In genomic region chr11:67437082-67437821, GRCh38 we compare ENCODE assay signal across 8 cellular contexts. TPM values are rescaled to one million over a fixed set of nuclear protein-coding genes. Genes with fewer than 3 reads are reported as not detected.
DNase-seq lines count a peak whose midpoint lies in the region; ATAC-seq lines count a peak whose summit lies in the region.

PTPRCAP (minus strand) TSS chr11:67437682; CDS start chr11:67437619, 63 bp downstream.

- no peaks in the 10 kb centered on the region for H3K9me3 Mint-ChIP-seq in stimulated activated naive CD8-positive, alpha-beta T cell treated with anti-CD3 and anti-CD28 coated beads, Interleukin-15, Interleukin-2, amounts not matched to agents 100 ng/mL and 50 ng/mL, for 24 hours

- H3K4me1 Mint-ChIP-seq in stimulated activated naive CD8-positive, alpha-beta T cell treated with anti-CD3 and anti-CD28 coated beads, Interleukin-15, Interleukin-2, amounts not matched to agents 100 ng/mL and 50 ng/mL, for 24 hours (ENCODE audit: low read depth): peaks cover 73% of the 10 kb centered on the region

- DNase-seq in left cardiac atrium (peak; percentile 41), cardiac septum (ENCODE audit: low spot score) (no peak), left colon (peak in 1 of 2 donors; percentile 69), NCI-H1930 (lab: John Stamatoyannopoulos, UW) (no peak), DMS153 treated with DMSO at 0.1 percent for 48 hours (lab: John Stamatoyannopoulos, UW; ENCODE audit: unreplicated experiment) (no peak), NCI-H146 (lab: John Stamatoyannopoulos, UW) (no peak)
- DNase-seq in activated CD8-positive, alpha-beta memory T cell treated with anti-CD3 and anti-CD28 coated beads for 24 hours: peak; percentile 90

- H3K36me3 Mint-ChIP-seq in stimulated activated naive CD8-positive, alpha-beta T cell treated with anti-CD3 and anti-CD28 coated beads, Interleukin-15, Interleukin-2, amounts not matched to agents 100 ng/mL and 50 ng/mL, for 24 hours (ENCODE audit: low read depth): peaks cover 23% of the 10 kb centered on the region

- intact Hi-C loops in left cardiac atrium (cut with DNase I): no loop called here
- intact Hi-C loops in cardiac septum (cut with DNase I): no loop called here
- intact Hi-C loops in left colon (cut with DNase I, micrococcal nuclease): no loop called here

- ATAC-seq in left cardiac atrium: peak; percentile 10 to 36
- peak; percentile 12 for ATAC-seq in left colon

- peak within 1 kb of the TSS; percentile 91 for H3K4me3 Mint-ChIP-seq in stimulated activated naive CD8-positive, alpha-beta T cell treated with anti-CD3 and anti-CD28 coated beads, Interleukin-15, Interleukin-2, amounts not matched to agents 100 ng/mL and 50 ng/mL, for 24 hours

- H3K27ac Mint-ChIP-seq in stimulated activated naive CD8-positive, alpha-beta T cell treated with anti-CD3 and anti-CD28 coated beads, Interleukin-15, Interleukin-2, amounts not matched to agents 100 ng/mL and 50 ng/mL, for 24 hours: peak within 1 kb of the TSS; percentile 98

- H3K27me3 Mint-ChIP-seq in stimulated activated naive CD8-positive, alpha-beta T cell treated with anti-CD3 and anti-CD28 coated beads, Interleukin-15, Interleukin-2, amounts not matched to agents 100 ng/mL and 50 ng/mL, for 24 hours: no peaks in the 10 kb centered on the region

RNA-seq across cellular contexts. Expression of gene PTPRCAP, which starts in this region (rescaled TPM):
- total RNA-seq in left cardiac atrium (1 to 10 TPM; 1.8 to 4.7 TPM), cardiac septum (0.40 TPM), left colon (10 to 100 TPM in 1 of 2 donors, 1 to 10 TPM in 1; 7.1 to 11.2 TPM)

Comparison
In these comparisons a context has a peak if more than half of its experiments do, and no peak if none do; other contexts are left out.
1. DNase-seq: peak in left cardiac atrium (single experiment) and activated CD8-positive, alpha-beta memory T cell treated with anti-CD3 and anti-CD28 coated beads for 24 hours (single experiment); none in cardiac septum (single experiment), NCI-H1930 (0 of 2), DMS153 treated with DMSO at 0.1 percent for 48 hours (single experiment) and NCI-H146 (single experiment).